ENCODE assay signal across 10 cellular contexts in the genomic region with DNA sequence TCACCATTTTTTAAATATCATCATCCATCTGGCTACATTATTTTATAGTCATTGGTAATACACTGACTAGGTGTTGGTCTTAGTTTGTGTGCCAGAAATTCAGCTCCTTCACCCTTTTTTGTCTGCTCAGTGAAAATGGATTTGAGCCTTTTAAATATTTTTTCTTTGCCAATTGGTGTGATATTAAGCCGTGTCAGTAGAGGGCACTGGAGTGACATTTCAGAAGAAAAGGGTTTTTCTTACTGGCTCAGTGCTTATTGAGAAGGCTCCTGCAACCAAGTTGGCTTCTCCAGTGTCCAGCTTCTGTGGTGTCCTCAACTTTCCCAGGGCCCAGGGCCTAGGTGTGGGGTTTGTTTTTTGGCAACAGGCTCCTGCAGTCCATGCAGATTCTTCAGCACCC.
DNase-seq lines count a peak whose midpoint lies in the region; ATAC-seq and TF ChIP-seq lines count a peak whose summit lies in the region.
"Had no signal": no experiment of that assay in that cellular context is flagged by ENCODE, and none has a peak within 500 bp of the region (broad histone marks: within the 10 kb centered on the region; RNA-seq: fewer than 3 reads in every experiment).

No MANE protein-coding gene starts in this region.

- no peak overlapping the region for H3K4me3 ChIP-seq in fibroblast of lung (replicated peaks in 1 of 4; ENCODE audit: control extremely low read depth in 1 of 4, insufficient read depth in 1 of 4, low read depth in 3 of 4, low read length in 4 of 4)

- H3K36me3 ChIP-seq in fibroblast of lung (ENCODE audit: control insufficient read depth, insufficient read depth, low read length), result no peaks in the 10 kb centered on the region
- H3K36me3 ChIP-seq: neutrophil had no signal

- no peak overlapping the region for H2AFZ ChIP-seq in fibroblast of lung (ENCODE audit: low read length)

- H3K9me3 ChIP-seq in fibroblast of lung (ENCODE audit: control insufficient read depth, insufficient read depth, low read depth, low read length), result no peaks in the 10 kb centered on the region
- H3K9me3 ChIP-seq: neutrophil had no signal

- H3K4me1 ChIP-seq in fibroblast of lung (ENCODE audit: control insufficient read depth, extremely low read depth, insufficient read depth, low read length), result no peaks in the 10 kb centered on the region

- no peak overlapping the region for H3K9ac ChIP-seq in fibroblast of lung (ENCODE audit: insufficient read depth, low read length)

- peak; percentile 69 for ATAC-seq in GM19467 (IDR thresholded peaks at IDR 0.05; ENCODE audit: unreplicated experiment)
- ATAC-seq in HG02610 (IDR thresholded peaks at IDR 0.05; ENCODE audit: unreplicated experiment), result no peak

- no peaks in the 10 kb centered on the region for H4K20me1 ChIP-seq in fibroblast of lung (ENCODE audit: control insufficient read depth, extremely low read depth, insufficient read depth, low read length)

- no peak for DNase-seq in AG09319 (ENCODE audit: extremely low read depth, low read depth)
- DNase-seq in NCI-H82 treated with DMSO at 0.1 percent for 48 hours (lab: John Stamatoyannopoulos, UW; ENCODE audit: unreplicated experiment), result peak; percentile 35
- DNase-seq in fibroblast of lung (ENCODE audit: low read depth in 2 of 2), result peak in 1 of 2 donors; percentile 49
- no peak for DNase-seq in dedifferentiated amniotic fluid mesenchymal stem cell (ENCODE audit: extremely low spot score)
- DNase-seq in GOT3 (lab: John Stamatoyannopoulos, UW), result no peak
- no peak for DNase-seq in NCI-H2107 (lab: John Stamatoyannopoulos, UW)
- DNase-seq: activated T-cell treated with anti-CD3 and anti-CD28 coated beads for 4 hours had no signal

- peak; percentile 48 for TF ChIP-seq CTCF in AG09319 (IDR thresholded peaks at IDR 0.05; ENCODE audit: low read depth, low read length)
- TF ChIP-seq CTCF in fibroblast of lung (conservative IDR thresholded peaks at IDR 0.05 in 1 of 2, IDR thresholded peaks at IDR 0.05 in 1 of 2; ENCODE audit: low read depth in 1 of 2, low read length in 2 of 2), result peak; percentile 41 to 57

- no peak overlapping the region for H3K4me2 ChIP-seq in fibroblast of lung (ENCODE audit: extremely low read depth, insufficient read depth, low read length)

- no peak overlapping the region for H3K27ac ChIP-seq in fibroblast of lung (ENCODE audit: insufficient read depth, low read length)
- H3K27ac ChIP-seq: neutrophil had no signal

- no peaks in the 10 kb centered on the region for H3K79me2 ChIP-seq in fibroblast of lung (ENCODE audit: control insufficient read depth, insufficient read depth, low read length)

- H3K27me3 ChIP-seq in fibroblast of lung (ENCODE audit: control insufficient read depth, insufficient read depth, low read length), result no peaks in the 10 kb centered on the region
- H3K27me3 ChIP-seq: neutrophil had no signal
